In genomic region chr10:43362191-43362839, GRCh38 we compare ENCODE assay signal across 8 cellular contexts. TPM values are rescaled to one million over a fixed set of nuclear protein-coding genes. Genes with fewer than 3 reads are reported as not detected.
A peak's percentile ranks its signal among the peaks of the same experiment; 100 is the strongest.
DNase-seq lines count a peak whose midpoint lies in the region; ATAC-seq and TF ChIP-seq lines count a peak whose summit lies in the region.

No MANE protein-coding gene starts in this region.

- peak overlapping the region; percentile 89 for H3K4me3 Mint-ChIP-seq in nephron progenitor cell

- DNase-seq in CD1c-positive myeloid dendritic cell (ENCODE audit: extremely low spot score) (peak; percentile 96), HK-2 (ENCODE audit: unreplicated experiment) (peak; percentile 100), OCI-M1 (lab: John Stamatoyannopoulos, UW) (peak; percentile 99), activated gamma-delta T cell (lab: John Stamatoyannopoulos, UW) (peak; percentile 86), fibroblast of villous mesenchyme (ENCODE audit: low read depth) (peak; percentile 87), nephron progenitor cell (peak; percentile 84)
- peak; percentile 99 for DNase-seq in stimulated activated naive CD8-positive, alpha-beta T cell treated with anti-CD3 and anti-CD28 coated beads, Interleukin-15, Interleukin-2, amounts not matched to agents 100 U/mL and 50 U/mL, for 24 hours

- H3K4me3 ChIP-seq in fibroblast of villous mesenchyme (ENCODE audit: low read depth, low read length) = peak overlapping the region; percentile 65

- no peaks in the 10 kb centered on the region for H3K36me3 Mint-ChIP-seq in nephron progenitor cell (ENCODE audit: low read depth)

- peaks cover 4% of the 10 kb centered on the region for H3K9me3 Mint-ChIP-seq in nephron progenitor cell

- H3K4me1 Mint-ChIP-seq in nephron progenitor cell = peaks cover 22% of the 10 kb centered on the region

- TF ChIP-seq CTCF in fibroblast of villous mesenchyme (IDR thresholded peaks at IDR 0.05; ENCODE audit: insufficient read depth, low read depth, low read length) (peak; percentile 46), nephron progenitor cell (IDR thresholded peaks at IDR 0.05) (no peak)

- peak; percentile 98 for ATAC-seq in GM19438 (IDR thresholded peaks at IDR 0.05; ENCODE audit: low read depth, unreplicated experiment)
- peak; percentile 92 for ATAC-seq in stimulated activated naive CD8-positive, alpha-beta T cell treated with anti-CD3 and anti-CD28 coated beads, Interleukin-15, Interleukin-2, amounts not matched to agents 100 U/mL and 50 U/mL, for 24 hours

- H3K27me3 Mint-ChIP-seq in nephron progenitor cell (ENCODE audit: low read depth, poor library complexity) = peaks cover 19% of the 10 kb centered on the region

- H3K27ac Mint-ChIP-seq in nephron progenitor cell = no peak overlapping the region

RNA-seq across cellular contexts. Expression of gene FXYD4, which starts 9.1 kb away (rescaled TPM):
- not detected in 2 replicates for total RNA-seq in fibroblast of villous mesenchyme

RNA-seq across cellular contexts. Expression of gene HNRNPF, which starts 46.7 kb away (rescaled TPM):
- 152 and 203 TPM in 2 replicates for total RNA-seq in fibroblast of villous mesenchyme

Comparison
In these comparisons a context has a peak if more than half of its experiments do, and no peak if none do; other contexts are left out.
1. Peak in every context shown above with its lines: DNase-seq, ATAC-seq and H3K4me3 ChIP-seq.